Comparison of ENCODE assay signal across 26 cellular contexts in the genomic region with DNA sequence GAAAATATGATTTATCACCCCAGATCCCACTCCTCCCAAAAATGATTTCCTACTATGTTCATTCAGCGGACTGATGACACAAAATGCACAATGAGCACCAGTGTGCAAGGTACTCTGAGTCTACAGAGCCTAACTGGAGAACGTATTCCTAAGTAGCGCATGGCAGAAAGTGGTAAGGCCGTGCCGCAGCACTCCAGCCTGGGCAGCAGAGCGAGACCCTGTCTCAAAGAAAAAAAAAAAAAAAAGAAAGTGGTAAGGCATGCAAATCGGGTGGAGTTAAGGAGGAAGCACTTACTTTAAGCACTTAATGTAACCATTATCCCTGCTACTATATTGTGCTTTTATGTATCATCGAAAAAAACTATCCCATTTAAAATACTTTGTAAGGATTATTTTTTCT. TPM values are rescaled to one million over a fixed set of nuclear protein-coding genes. Genes with fewer than 3 reads are reported as not detected.
DNase-seq lines count a peak whose midpoint lies in the region; ATAC-seq and TF ChIP-seq lines count a peak whose summit lies in the region.
"Had no signal": no experiment of that assay in that cellular context is flagged by ENCODE, and none has a peak within 500 bp of the region (broad histone marks: within the 10 kb centered on the region; RNA-seq: fewer than 3 reads in every experiment).

No MANE protein-coding gene starts in this region.

- no peaks in the 10 kb centered on the region for H3K27me3 ChIP-seq in DOHH2 (ENCODE audit: control insufficient read depth, low read length)
- no peaks in the 10 kb centered on the region for H3K27me3 ChIP-seq in ovary

- no peaks in the 10 kb centered on the region for H3K9me2 ChIP-seq in DOHH2 (replicated peaks; ENCODE audit: control insufficient read depth, low read length)

- H3K4me1 Mint-ChIP-seq in activated B cell treated with CpG ODN at 0.5 μM for 24 hours (peaks cover 15% of the 10 kb centered on the region), naive B cell (peaks cover 0 to 12% (median 9%) of the 10 kb centered on the region in 3 donors)

- intact Hi-C loops in activated B cell treated with CpG ODN at 0.5 μM for 24 hours (cut with micrococcal nuclease): no loop called here
- intact Hi-C loops in ovary (cut with DNase I): no loop called here

- ATAC-seq in activated B cell treated with CpG ODN at 0.5 μM for 24 hours (ENCODE audit: low read depth) (peak; percentile 49), naive B cell (ENCODE audit: low read depth in 2 of 2) (peak; percentile 37 to 42), HG03432 (IDR thresholded peaks at IDR 0.05; ENCODE audit: unreplicated experiment) (no peak)
- ATAC-seq: CD8-positive, alpha-beta T cell; GM12878; HCT116; Panc1 had no signal

- H3K79me2 ChIP-seq in DOHH2 (ENCODE audit: control insufficient read depth, low read length): peaks cover under 1% of the 10 kb centered on the region

- H3K36me3 Mint-ChIP-seq in activated B cell treated with CpG ODN at 0.5 μM for 24 hours (ENCODE audit: low read depth) (peaks cover 75% of the 10 kb centered on the region), naive B cell (peaks cover 12 to 13% of the 10 kb centered on the region in 2 donors)

- H3K27me3 Mint-ChIP-seq in activated B cell treated with CpG ODN at 0.5 μM for 24 hours (no peaks in the 10 kb centered on the region), naive B cell (no peaks in the 10 kb centered on the region)
- H3K27me3 Mint-ChIP-seq: B cell had no signal

- no peak overlapping the region for H3K27ac Mint-ChIP-seq in activated B cell treated with CpG ODN at 0.5 μM for 24 hours
- H3K27ac Mint-ChIP-seq in naive B cell: peak overlapping the region in 2 of 6 donors; percentile 61 to 83
- H3K27ac Mint-ChIP-seq: B cell; CD8-positive, alpha-beta T cell had no signal

- H3K4me2 ChIP-seq in DOHH2 (ENCODE audit: low read length): 0 out of 2 replicates have a peak overlapping the region, but pooled peaks have one; percentile 11

- H3F3A ChIP-seq in DOHH2 (ENCODE audit: control insufficient read depth, insufficient read depth): peaks cover 31% of the 10 kb centered on the region

- H3K9me3 ChIP-seq in DOHH2 (ENCODE audit: control insufficient read depth, insufficient read depth, low read length): no peaks in the 10 kb centered on the region
- no peaks in the 10 kb centered on the region for H3K9me3 ChIP-seq in ovary
- H3K9me3 ChIP-seq: Caco-2 had no signal

- no peak for TF ChIP-seq EP300 in ovary (IDR thresholded peaks at IDR 0.05)

- H3K9me3 Mint-ChIP-seq in activated B cell treated with CpG ODN at 0.5 μM for 24 hours: no peaks in the 10 kb centered on the region
- no peaks in the 10 kb centered on the region for H3K9me3 Mint-ChIP-seq in naive B cell
- H3K9me3 Mint-ChIP-seq: CD8-positive, alpha-beta T cell had no signal

- H4K20me1 ChIP-seq in DOHH2 (ENCODE audit: control insufficient read depth, insufficient read depth, low read depth, low read length): no peaks in the 10 kb centered on the region

- H3K4me3 Mint-ChIP-seq in activated B cell treated with CpG ODN at 0.5 μM for 24 hours (no peak overlapping the region), naive B cell (no peak overlapping the region)
- H3K4me3 Mint-ChIP-seq: B cell; CD8-positive, alpha-beta T cell had no signal

- 91 to 94% (median 92%) methylated on average over 8 of the region's 8 CpGs for WGBS in ovary, 3 donors

- POLR2A ChIA-PET in activated B cell treated with CpG ODN at 0.5 μM for 24 hours (lab: Charles Lee): no interaction called here

- TF ChIP-seq POLR2A in ovary (IDR thresholded peaks at IDR 0.05): no peak

- CTCF ChIA-PET in activated B cell treated with CpG ODN at 0.5 μM for 24 hours (lab: Charles Lee): interaction anchor here (1.1 kb wide), 1 partner anchor 24 kb away, joined by 3 read pairs; no protein-coding TSS in a partner anchor

- TF ChIP-seq CTCF in 22Rv1 (IDR thresholded peaks at IDR 0.05): no peak
- TF ChIP-seq CTCF in DOHH2 (IDR thresholded peaks at IDR 0.05; ENCODE audit: low read depth, low read length, poor library complexity, severe bottlenecking): no peak
- TF ChIP-seq CTCF in activated B cell treated with CpG ODN at 0.5 μM for 24 hours (IDR thresholded peaks at IDR 0.05): no peak
- TF ChIP-seq CTCF in ovary (IDR thresholded peaks at IDR 0.05): no peak

- DNase-seq in activated B cell treated with CpG ODN at 0.5 μM for 24 hours (no peak), naive B cell (no peak), NAMALWA (ENCODE audit: low spot score) (no peak), OCI-M2 (lab: John Stamatoyannopoulos, UW; ENCODE audit: unreplicated experiment) (no peak), ovary (no peak)
- DNase-seq: Caco-2; CD8-positive, alpha-beta T cell; EL; GDM1; KBM-7; MV-4-11; NCI-H1105 treated with DMSO at 0.1 percent for 48 hours; NCI-H146; NCI-H1930; NCI-H2107; NCI-H2227 treated with DMSO at 0.1 percent for 48 hours; NCI-H526 treated with DMSO at 0.1 percent for 48 hours; SHP77 had no signal

- H3K4me3 ChIP-seq in DOHH2 (ENCODE audit: low read length): no peak overlapping the region
- H3K4me3 ChIP-seq in ovary: no peak overlapping the region
- H3K4me3 ChIP-seq: GM12878 had no signal

- H3K27ac ChIP-seq in 22Rv1 (peak overlapping the region; percentile 40), DOHH2 (ENCODE audit: low read depth, low read length) (no peak overlapping the region), ovary (no peak overlapping the region)
- H3K27ac ChIP-seq: C4-2B had no signal

- H3K4me1 ChIP-seq in DOHH2 (ENCODE audit: control insufficient read depth, low read length) (peaks cover 23% of the 10 kb centered on the region), ovary (ENCODE audit: insufficient read depth) (no peaks in the 10 kb centered on the region)
- H3K4me1 ChIP-seq: Caco-2 had no signal

- H3K36me3 ChIP-seq in DOHH2 (ENCODE audit: control insufficient read depth, low read length) (peaks cover 73% of the 10 kb centered on the region), ovary (no peaks in the 10 kb centered on the region)

RNA-seq across cellular contexts. Expression of gene CYP51A1, which starts 25.5 kb away (rescaled TPM):
- 90.9 and 92.8 TPM in 2 replicates for total RNA-seq in activated B cell treated with CpG ODN at 0.5 μM for 24 hours
- 10 to 100 TPM in 5 of 6 donors, 1 to 10 TPM in 1; 9.1 to 28.8 (median 15.6) TPM for polyA plus RNA-seq in naive B cell (ENCODE audit: low read depth in 6 of 6)
- 100 to 1,000 TPM in 1 of 7 donors, 10 to 100 TPM in 6; 36.5 to 219 (median 56.4) TPM for total RNA-seq in ovary
- 10 to 100 TPM; 23.7 to 99.6 TPM for polyA plus RNA-seq in ovary
